In the genomic region with DNA sequence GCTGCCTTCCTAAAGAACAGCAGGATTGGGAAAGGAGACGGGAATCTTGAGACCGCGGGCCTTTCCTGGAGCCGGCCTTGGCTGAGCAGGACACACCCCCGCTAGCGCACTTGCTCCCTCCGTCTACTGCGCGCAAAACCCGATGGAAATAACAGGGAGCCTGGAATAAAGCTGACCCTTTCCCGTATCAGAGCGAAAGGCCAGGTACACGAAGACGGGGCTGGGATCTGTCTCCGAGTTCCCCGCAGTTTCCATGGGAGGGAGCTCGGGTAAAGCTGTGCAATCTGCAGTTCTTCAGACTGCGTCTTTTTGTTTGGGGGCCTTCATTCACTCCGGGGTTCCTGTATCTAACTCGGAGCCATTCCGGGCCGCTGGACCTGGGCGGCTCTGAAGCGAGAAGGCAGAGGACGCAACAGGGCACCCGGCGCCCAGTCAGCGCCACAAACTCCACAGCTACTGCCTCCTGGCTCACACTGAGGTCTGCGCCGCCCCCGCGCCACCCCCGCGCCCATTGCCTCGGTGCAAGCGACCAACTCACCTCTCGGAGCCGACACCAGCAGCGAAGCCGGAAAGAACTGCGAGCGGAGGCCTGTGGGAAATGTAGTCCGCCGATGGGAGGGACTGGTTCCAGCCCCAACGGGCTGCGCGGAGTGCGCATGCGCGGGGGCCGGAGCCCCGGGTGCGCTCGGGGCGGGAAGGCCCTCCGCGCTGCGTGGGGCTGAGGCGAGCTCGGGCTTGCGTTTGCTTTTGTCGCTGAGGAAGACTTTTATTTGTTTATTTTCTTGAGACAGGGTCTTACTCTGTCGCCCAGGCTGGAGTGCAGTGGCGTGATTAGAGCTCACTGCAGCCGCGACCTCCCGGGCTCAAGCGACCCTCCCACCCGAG, we compare ENCODE assay signal across 1 cellular context.
TF ChIP-seq lines count a peak whose summit lies in the region.

A gene (minus strand): TSS at position 577 of the 885 bp plus-strand sequence. CDS start 11,309 bp downstream, outside the sequence.

TF ChIP-seq in SK-N-SH, 30 proteins besides CTCF, POLR2A, EP300 and RAD21 (continued from another document):
- TF ChIP-seq RFX5 (IDR thresholded peaks at IDR 0.05; ENCODE audit: low read length): no peak; the same call in 1 of the 2 replicates
- no peak for TF ChIP-seq GATA2 (CRISPR knock-in tag; IDR thresholded peaks at IDR 0.05)
- TF ChIP-seq, protein P1, sequence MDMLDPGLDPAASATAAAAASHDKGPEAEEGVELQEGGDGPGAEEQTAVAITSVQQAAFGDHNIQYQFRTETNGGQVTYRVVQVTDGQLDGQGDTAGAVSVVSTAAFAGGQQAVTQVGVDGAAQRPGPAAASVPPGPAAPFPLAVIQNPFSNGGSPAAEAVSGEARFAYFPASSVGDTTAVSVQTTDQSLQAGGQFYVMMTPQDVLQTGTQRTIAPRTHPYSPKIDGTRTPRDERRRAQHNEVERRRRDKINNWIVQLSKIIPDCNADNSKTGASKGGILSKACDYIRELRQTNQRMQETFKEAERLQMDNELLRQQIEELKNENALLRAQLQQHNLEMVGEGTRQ (IDR thresholded peaks at IDR 0.05; ENCODE audit: borderline replicate concordance, low read depth, low read length): no peak
- TF ChIP-seq FOXM1 (IDR thresholded peaks at IDR 0.05; ENCODE audit: low read depth): no peak
- no peak for TF ChIP-seq TCF12 (IDR thresholded peaks at IDR 0.05)
- no peak; the same call in 1 of the 2 replicates for TF ChIP-seq SIN3A (IDR thresholded peaks at IDR 0.05; ENCODE audit: borderline replicate concordance, low read depth, low read length)
- no peak for TF ChIP-seq FOXJ3 (CRISPR knock-in tag; IDR thresholded peaks at IDR 0.05)
- TF ChIP-seq GABPA (IDR thresholded peaks at IDR 0.05; ENCODE audit: low read depth): peak; percentile 74
- TF ChIP-seq, protein P2, sequence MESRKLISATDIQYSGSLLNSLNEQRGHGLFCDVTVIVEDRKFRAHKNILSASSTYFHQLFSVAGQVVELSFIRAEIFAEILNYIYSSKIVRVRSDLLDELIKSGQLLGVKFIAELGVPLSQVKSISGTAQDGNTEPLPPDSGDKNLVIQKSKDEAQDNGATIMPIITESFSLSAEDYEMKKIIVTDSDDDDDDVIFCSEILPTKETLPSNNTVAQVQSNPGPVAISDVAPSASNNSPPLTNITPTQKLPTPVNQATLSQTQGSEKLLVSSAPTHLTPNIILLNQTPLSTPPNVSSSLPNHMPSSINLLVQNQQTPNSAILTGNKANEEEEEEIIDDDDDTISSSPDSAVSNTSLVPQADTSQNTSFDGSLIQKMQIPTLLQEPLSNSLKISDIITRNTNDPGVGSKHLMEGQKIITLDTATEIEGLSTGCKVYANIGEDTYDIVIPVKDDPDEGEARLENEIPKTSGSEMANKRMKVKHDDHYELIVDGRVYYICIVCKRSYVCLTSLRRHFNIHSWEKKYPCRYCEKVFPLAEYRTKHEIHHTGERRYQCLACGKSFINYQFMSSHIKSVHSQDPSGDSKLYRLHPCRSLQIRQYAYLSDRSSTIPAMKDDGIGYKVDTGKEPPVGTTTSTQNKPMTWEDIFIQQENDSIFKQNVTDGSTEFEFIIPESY (IDR thresholded peaks at IDR 0.05; ENCODE audit: borderline replicate concordance, low read depth): 0 out of 2 replicates have a peak, but pooled peaks have one; percentile 37
- no peak for TF ChIP-seq YY1 (IDR thresholded peaks at IDR 0.05; ENCODE audit: low read depth)
- no peak for TF ChIP-seq SMC3 (IDR thresholded peaks at IDR 0.05; ENCODE audit: low read depth, low read length)
- TF ChIP-seq ELF1 (IDR thresholded peaks at IDR 0.05): peak; percentile 93
- TF ChIP-seq FOSL2 (IDR thresholded peaks at IDR 0.05; ENCODE audit: borderline replicate concordance, low read depth): no peak
- TF ChIP-seq NRF1 (IDR thresholded peaks at IDR 0.05; ENCODE audit: low read depth, low read length): peak; percentile 88
- TF ChIP-seq, protein P3, sequence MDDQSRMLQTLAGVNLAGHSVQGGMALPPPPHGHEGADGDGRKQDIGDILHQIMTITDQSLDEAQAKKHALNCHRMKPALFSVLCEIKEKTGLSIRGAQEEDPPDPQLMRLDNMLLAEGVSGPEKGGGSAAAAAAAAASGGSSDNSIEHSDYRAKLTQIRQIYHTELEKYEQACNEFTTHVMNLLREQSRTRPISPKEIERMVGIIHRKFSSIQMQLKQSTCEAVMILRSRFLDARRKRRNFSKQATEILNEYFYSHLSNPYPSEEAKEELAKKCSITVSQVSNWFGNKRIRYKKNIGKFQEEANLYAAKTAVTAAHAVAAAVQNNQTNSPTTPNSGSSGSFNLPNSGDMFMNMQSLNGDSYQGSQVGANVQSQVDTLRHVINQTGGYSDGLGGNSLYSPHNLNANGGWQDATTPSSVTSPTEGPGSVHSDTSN (IDR thresholded peaks at IDR 0.05): no peak
- TF ChIP-seq RCOR1 (IDR thresholded peaks at IDR 0.05; ENCODE audit: low read length): 0 out of 2 replicates have a peak, but pooled peaks have one; percentile 4
- peak; percentile 91 for TF ChIP-seq POLR2AphosphoS5 (IDR thresholded peaks at IDR 0.05; ENCODE audit: low read depth, low read length)
